ENCODE assay signal across 15 cellular contexts in the genomic region with DNA sequence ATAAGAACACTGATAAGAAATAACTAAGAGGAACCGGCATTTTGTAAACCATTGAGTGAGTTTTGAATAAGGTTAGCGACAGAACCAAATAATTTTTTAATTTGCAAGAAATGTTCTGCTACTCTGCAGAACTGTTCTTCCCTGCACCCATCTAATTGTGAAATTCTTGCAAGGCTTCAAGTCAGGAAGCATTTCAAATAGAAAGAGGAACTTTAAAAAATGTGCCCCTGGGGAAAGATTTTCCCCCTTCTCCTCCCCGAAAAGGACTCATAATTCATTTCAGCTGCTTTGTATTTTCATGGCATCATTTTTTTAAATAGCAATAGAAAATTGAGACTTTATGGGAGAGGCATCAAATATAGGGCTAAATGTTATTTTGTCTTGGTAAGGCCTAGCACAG.
DNase-seq lines count a peak whose midpoint lies in the region; ATAC-seq and TF ChIP-seq lines count a peak whose summit lies in the region.
"Had no signal": no experiment of that assay in that cellular context is flagged by ENCODE, and none has a peak within 500 bp of the region (broad histone marks: within the 10 kb centered on the region; RNA-seq: fewer than 3 reads in every experiment).

No MANE protein-coding gene starts in this region.

- no peak overlapping the region for H3K4me2 ChIP-seq in GM23248 (ENCODE audit: unreplicated experiment)

- TF ChIP-seq POLR2A in NB4 (IDR thresholded peaks at IDR 0.05; ENCODE audit: extremely low read depth, insufficient read length), result no peak

- H3K9ac ChIP-seq in GM23248, result no peak overlapping the region

- H3K27me3 ChIP-seq in neutrophil (no peaks in the 10 kb centered on the region), GM23248 (replicated peaks; ENCODE audit: insufficient read depth) (no peaks in the 10 kb centered on the region)
- H3K27me3 ChIP-seq: SJSA1 had no signal

- H3K27ac ChIP-seq in caudate nucleus (ENCODE audit: low read depth, low read length) (peak overlapping the region; percentile 20), neutrophil (peak overlapping the region; percentile 98), GM23248 (no peak overlapping the region)
- H3K27ac ChIP-seq: C4-2B had no signal

- H3K4me1 ChIP-seq in neutrophil (ENCODE audit: control insufficient read depth in 1 of 2, insufficient read depth in 1 of 2, low read depth in 1 of 2, low read length in 1 of 2), result peaks cover 51 to 53% of the 10 kb centered on the region in 2 experiments
- H3K4me1 ChIP-seq in GM23248 (ENCODE audit: insufficient read depth), result peaks cover 19% of the 10 kb centered on the region

- 19 to 23% methylated on average over 3 of the region's 3 CpGs for WGBS in GM23248 (ENCODE audit: low coverage in 1 of 2, low lambda C conversion rate in 2 of 2, missing lambda C conversion rate in 2 of 2), 2 experiments

- H3K79me2 ChIP-seq in GM23248 (ENCODE audit: insufficient read depth), result no peaks in the 10 kb centered on the region

- no peaks in the 10 kb centered on the region for H3K9me3 ChIP-seq in neutrophil
- no peaks in the 10 kb centered on the region for H3K9me3 ChIP-seq in GM23248 (ENCODE audit: low read depth)
- H3K9me3 ChIP-seq: SJSA1 had no signal

- H2AFZ ChIP-seq in GM23248, result no peak overlapping the region

- ATAC-seq in HG03108 (IDR thresholded peaks at IDR 0.05; ENCODE audit: unreplicated experiment), result no peak

- H3F3A ChIP-seq in GM23248 (ENCODE audit: insufficient read depth), result peaks cover 9% of the 10 kb centered on the region; the same call in 1 of the 2 replicates

- H4K20me1 ChIP-seq in GM23248 (ENCODE audit: insufficient read depth), result no peaks in the 10 kb centered on the region

- H3K9me2 ChIP-seq in GM23248 (ENCODE audit: insufficient read depth), result no peaks in the 10 kb centered on the region

- DNase-seq in CD1c-positive myeloid dendritic cell (ENCODE audit: extremely low spot score), result peak; percentile 74
- peak; percentile 87 for DNase-seq in NB4 (ENCODE audit: low read depth)
- DNase-seq in caudate nucleus (lab: John Stamatoyannopoulos, UW), result no peak
- DNase-seq in NCI-H2107 treated with DMSO at 0.1 percent for 48 hours (lab: John Stamatoyannopoulos, UW; ENCODE audit: unreplicated experiment), result no peak
- no peak for DNase-seq in NCI-H2107 (lab: John Stamatoyannopoulos, UW)
- DNase-seq in GM23248, result no peak
- DNase-seq: activated CD4-positive, CD25-positive, alpha-beta regulatory T cell treated with anti-CD3 and anti-CD28 coated beads, Interleukin-2, amount 50 U/mL, for 72 hours; midbrain; NCI-H446 treated with DMSO at 0.1 percent for 48 hours; stimulated activated CD4-positive, alpha-beta T cell treated with anti-CD3 and anti-CD28 coated beads, Interleukin-4, amount 100 ng/mL, for 1 hour; stimulated activated naive CD4-positive, alpha-beta T cell had no signal

- in situ Hi-C loops in GM23248 (cut with MboI), result no loop called here

- H3K4me3 ChIP-seq in NB4 (ENCODE audit: low read depth, low read length) (peak overlapping the region; percentile 51), neutrophil (ENCODE audit: low read depth in 1 of 2, low read length in 1 of 2) (peak overlapping the region; percentile 33 to 44), GM23248 (no peak overlapping the region)
- H3K4me3 ChIP-seq: SJSA1 had no signal

- TF ChIP-seq CTCF in NB4 (IDR thresholded peaks at IDR 0.05; ENCODE audit: low read depth, low read length) (no peak), neutrophil (IDR thresholded peaks at IDR 0.05) (peak; percentile 14)

- H3K36me3 ChIP-seq in neutrophil (no peaks in the 10 kb centered on the region), GM23248 (ENCODE audit: low read depth) (no peaks in the 10 kb centered on the region)
- H3K36me3 ChIP-seq: SJSA1 had no signal

Comparison
In these comparisons a context has a peak if more than half of its experiments do, and no peak if none do; other contexts are left out.
1. DNase-seq: peak in CD1c-positive myeloid dendritic cell (single experiment) and NB4 (single experiment); none in caudate nucleus (0 of 61), NCI-H2107 treated with DMSO at 0.1 percent for 48 hours (single experiment), NCI-H2107 (single experiment) and GM23248 (single experiment).